ENCODE assay signal across 14 cellular contexts in genomic region chr7:78279035-78279434, GRCh38.
DNase-seq lines count a peak whose midpoint lies in the region; ATAC-seq, FAIRE-seq and TF ChIP-seq lines count a peak whose summit lies in the region.
"Had no signal": no experiment of that assay in that cellular context is flagged by ENCODE, and none has a peak within 500 bp of the region (broad histone marks: within the 10 kb centered on the region; RNA-seq: fewer than 3 reads in every experiment).

No MANE protein-coding gene starts in this region.

- H2BK5ac ChIP-seq in mesenchymal stem cell (ENCODE audit: low read depth, low read length, poor library complexity, severe bottlenecking), result no peak overlapping the region

- no peak overlapping the region for H3K4ac ChIP-seq in mesenchymal stem cell (ENCODE audit: low read depth in 1 of 2, low read length in 2 of 2)

- H2BK12ac ChIP-seq in mesenchymal stem cell (ENCODE audit: low read length in 2 of 2), result no peak overlapping the region

- no peak for ATAC-seq in heart left ventricle
- no peak for ATAC-seq in natural killer cell
- no peak for ATAC-seq in GM21390 (IDR thresholded peaks at IDR 0.05; ENCODE audit: unreplicated experiment)
- ATAC-seq: activated naive CD4-positive, alpha-beta T cell treated with anti-CD3 and anti-CD28 coated beads, Interleukin-2, amount 50 U/mL, for 72 hours; effector memory CD8-positive, alpha-beta T cell; right cardiac atrium had no signal

- H2AFZ ChIP-seq in mesenchymal stem cell (ENCODE audit: low read depth, low read length), result no peak overlapping the region

- H3K27ac Mint-ChIP-seq in natural killer cell, result no peak overlapping the region
- H3K27ac Mint-ChIP-seq: activated naive CD4-positive, alpha-beta T cell treated with anti-CD3 and anti-CD28 coated beads, Interleukin-2, amount 50 U/mL, for 72 hours; effector memory CD8-positive, alpha-beta T cell had no signal

- H3K79me1 ChIP-seq in mesenchymal stem cell (replicated peaks; ENCODE audit: low read length, poor library complexity, severe bottlenecking), result no peaks in the 10 kb centered on the region

- no peak overlapping the region for H2AK5ac ChIP-seq in mesenchymal stem cell (ENCODE audit: low read length, severe bottlenecking)

- no peak overlapping the region for H3K18ac ChIP-seq in mesenchymal stem cell (ENCODE audit: low read depth in 1 of 2, low read length in 2 of 2)

- DNase-seq in AG10803 (ENCODE audit: low read depth) (peak; percentile 80), M059J (ENCODE audit: low read depth) (peak; percentile 86), bronchial epithelial cell (ENCODE audit: low read depth) (peak; percentile 97), mesenchymal stem cell (peak; percentile 69), heart left ventricle (no peak), natural killer cell (no peak), DMS 273 treated with DMSO at 0.1 percent for 48 hours (lab: John Stamatoyannopoulos, UW) (no peak)
- DNase-seq: effector memory CD8-positive, alpha-beta T cell; GOT3; NCI-H2029; right cardiac atrium; transverse colon had no signal

- H3K9me3 ChIP-seq in mesenchymal stem cell (ENCODE audit: control insufficient read depth, low read length), result no peaks in the 10 kb centered on the region
- H3K9me3 ChIP-seq in heart left ventricle, result no peaks in the 10 kb centered on the region
- H3K9me3 ChIP-seq: transverse colon had no signal

- no peaks in the 10 kb centered on the region for H3K27me3 Mint-ChIP-seq in natural killer cell (ENCODE audit: low read depth in 2 of 2)
- H3K27me3 Mint-ChIP-seq: effector memory CD8-positive, alpha-beta T cell had no signal

- H3K4me2 ChIP-seq in mesenchymal stem cell (ENCODE audit: low read length, poor library complexity, severe bottlenecking), result no peak overlapping the region

- TF ChIP-seq CTCF in AG10803 (conservative IDR thresholded peaks at IDR 0.05; ENCODE audit: low read length), result no peak
- no peak for TF ChIP-seq CTCF in bronchial epithelial cell (IDR thresholded peaks at IDR 0.05; ENCODE audit: insufficient read depth, low read length, severe bottlenecking)
- no peak for TF ChIP-seq CTCF in heart left ventricle (IDR thresholded peaks at IDR 0.05)
- no peak for TF ChIP-seq CTCF in natural killer cell (IDR thresholded peaks at IDR 0.05)

- no peak overlapping the region for H4K91ac ChIP-seq in mesenchymal stem cell (ENCODE audit: low read length)

- TF ChIP-seq POLR2A in heart left ventricle (IDR thresholded peaks at IDR 0.05), result no peak

- H3K4me3 ChIP-seq in AG10803 (ENCODE audit: low read length) (no peak overlapping the region), bronchial epithelial cell (ENCODE audit: low read depth, low read length) (no peak overlapping the region), mesenchymal stem cell (ENCODE audit: insufficient read depth in 1 of 2, low read depth in 1 of 2, low read length in 2 of 2) (no peak overlapping the region), heart left ventricle (no peak overlapping the region)
- H3K4me3 ChIP-seq: transverse colon had no signal

- H4K8ac ChIP-seq in mesenchymal stem cell (ENCODE audit: low read length), result no peak overlapping the region

- intact Hi-C loops in heart left ventricle (cut with DNase I), result loop anchor here in 1 of 10 donors (10.0 kb wide), 1 partner anchor 64 kb away; no protein-coding TSS in a partner anchor
- intact Hi-C loops in natural killer cell (cut with micrococcal nuclease), result no loop called here

- H3K4me1 ChIP-seq in mesenchymal stem cell (ENCODE audit: control insufficient read depth, insufficient read depth, low read depth, low read length) (no peaks in the 10 kb centered on the region), heart left ventricle (no peaks in the 10 kb centered on the region)
- H3K4me1 ChIP-seq: transverse colon had no signal

- H3K9me3 Mint-ChIP-seq in natural killer cell, result peaks cover 4 to 11% of the 10 kb centered on the region in 2 donors

- no peak overlapping the region for H3K23ac ChIP-seq in mesenchymal stem cell (ENCODE audit: low read length in 2 of 2)

- no peaks in the 10 kb centered on the region for H3K36me3 Mint-ChIP-seq in natural killer cell
- H3K36me3 Mint-ChIP-seq: activated naive CD4-positive, alpha-beta T cell treated with anti-CD3 and anti-CD28 coated beads, Interleukin-2, amount 50 U/mL, for 72 hours had no signal

- H3K27ac ChIP-seq in mesenchymal stem cell (ENCODE audit: low read length, poor library complexity, severe bottlenecking) (no peak overlapping the region), heart left ventricle (no peak overlapping the region)
- H3K27ac ChIP-seq: transverse colon had no signal

- no peak overlapping the region for H2BK120ac ChIP-seq in mesenchymal stem cell (ENCODE audit: low read depth, low read length)

- H3K27me3 ChIP-seq in bronchial epithelial cell (ENCODE audit: control insufficient read depth, insufficient read depth, low read length), result no peaks in the 10 kb centered on the region
- no peaks in the 10 kb centered on the region for H3K27me3 ChIP-seq in mesenchymal stem cell (ENCODE audit: control insufficient read depth in 1 of 2, insufficient read depth in 1 of 2, low read length in 2 of 2)
- H3K27me3 ChIP-seq in heart left ventricle, result no peaks in the 10 kb centered on the region
- H3K27me3 ChIP-seq: transverse colon had no signal

- no peaks in the 10 kb centered on the region for H3K36me3 ChIP-seq in bronchial epithelial cell (ENCODE audit: control insufficient read depth, insufficient read depth, low read length)
- H3K36me3 ChIP-seq in mesenchymal stem cell (ENCODE audit: control insufficient read depth in 1 of 2, insufficient read depth in 2 of 2, low read depth in 1 of 2, low read length in 2 of 2), result no peaks in the 10 kb centered on the region
- H3K36me3 ChIP-seq in heart left ventricle, result no peaks in the 10 kb centered on the region
- H3K36me3 ChIP-seq: transverse colon had no signal

- H2BK15ac ChIP-seq in mesenchymal stem cell (ENCODE audit: low read depth, poor library complexity, severe bottlenecking), result no peak overlapping the region

- H3K4me1 Mint-ChIP-seq in natural killer cell, result no peaks in the 10 kb centered on the region

- H3K4me3 Mint-ChIP-seq in natural killer cell, result no peak overlapping the region
- H3K4me3 Mint-ChIP-seq: effector memory CD8-positive, alpha-beta T cell had no signal

- peak overlapping the region; percentile 18 for H3K9ac ChIP-seq in mesenchymal stem cell (ENCODE audit: low read length)

- no peak for FAIRE-seq in bronchial epithelial cell (lab: Jason Lieb, UNC)

- 4% methylated on average over 2 of the region's 4 CpGs for WGBS in mesenchymal stem cell
- WGBS in heart left ventricle, 4 donors, result 67 to 83% (median 73%) methylated on average over 4 of the region's 4 CpGs

- no peak overlapping the region for H3K14ac ChIP-seq in mesenchymal stem cell (ENCODE audit: low read length in 2 of 2)

Comparison
In these comparisons a context has a peak if more than half of its experiments do, and no peak if none do; other contexts are left out.
1. DNase-seq: peak in AG10803 (single experiment), M059J (single experiment), bronchial epithelial cell (single experiment) and mesenchymal stem cell (single experiment); none in heart left ventricle (0 of 5), natural killer cell (single experiment) and DMS 273 treated with DMSO at 0.1 percent for 48 hours (single experiment).